8 cellular contexts compared by ENCODE assay signal in the genomic region with DNA sequence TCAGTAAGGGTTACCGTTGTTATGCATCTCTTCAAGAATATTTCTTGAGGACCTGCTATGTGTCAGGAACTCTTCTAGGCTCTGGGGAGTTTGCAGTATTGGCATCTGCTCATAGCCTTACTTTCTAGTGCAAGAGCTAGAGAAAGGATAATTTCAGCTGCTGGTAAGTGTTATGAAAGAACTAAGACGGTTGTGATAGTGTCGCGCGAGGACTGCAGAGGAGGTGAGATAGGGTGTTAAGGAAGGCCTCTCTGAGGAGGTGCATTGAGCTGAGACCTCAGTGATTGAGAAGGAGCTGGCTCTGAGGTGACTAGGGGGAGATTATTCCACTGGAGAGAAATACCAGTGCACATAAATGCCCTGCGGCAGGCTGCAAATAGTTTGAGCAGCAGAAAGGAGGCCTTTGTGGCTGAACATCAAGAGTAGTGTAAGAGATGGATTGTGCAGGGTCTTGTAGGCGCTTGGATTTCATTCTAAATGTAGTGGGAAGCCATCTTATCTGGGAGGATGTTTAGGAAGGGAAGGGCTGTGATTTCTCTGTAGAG. TPM values are rescaled to one million over a fixed set of nuclear protein-coding genes. Genes with fewer than 3 reads are reported as not detected.
DNase-seq lines count a peak whose midpoint lies in the region; ATAC-seq and TF ChIP-seq lines count a peak whose summit lies in the region.

No MANE protein-coding gene starts in this region.

- H3K36me3 ChIP-seq in urinary bladder (ENCODE audit: insufficient read depth) = no peaks in the 10 kb centered on the region

- 7 to 8% methylated on average over 7 of the region's 7 CpGs for WGBS in lower leg skin, 2 donors
- 11% methylated on average over 7 of the region's 7 CpGs for WGBS in urinary bladder

- DNase-seq in EL (peak; percentile 27), LHCN-M2 (ENCODE audit: low read depth) (peak; percentile 9), astrocyte of the cerebellum (ENCODE audit: low read depth) (no peak), lower leg skin (ENCODE audit: low spot score in 2 of 2) (peak in 1 of 2 donors; percentile 76), posterior vena cava (ENCODE audit: low spot score) (no peak)

- in situ Hi-C loops in astrocyte of the cerebellum (cut with HindIII; ENCODE audit: low sequenced_read_pairs) = no loop called here

- no peaks in the 10 kb centered on the region for H3K4me1 ChIP-seq in urinary bladder (ENCODE audit: insufficient read depth)

- H3K27ac ChIP-seq in urinary bladder (ENCODE audit: low read depth) = no peak overlapping the region

- H3K4me3 ChIP-seq in astrocyte of the cerebellum (ENCODE audit: low read depth, low read length) = peak overlapping the region; percentile 81
- peak overlapping the region; percentile 99 for H3K4me3 ChIP-seq in lower leg skin (ENCODE audit: low read depth, poor library complexity, severe bottlenecking)
- H3K4me3 ChIP-seq in urinary bladder (ENCODE audit: low read depth, low read length) = peak overlapping the region; percentile 89

- TF ChIP-seq POLR2A in lower leg skin (IDR thresholded peaks at IDR 0.05) = no peak

- ATAC-seq in HG02763 (IDR thresholded peaks at IDR 0.05; ENCODE audit: unreplicated experiment) = no peak
- ATAC-seq in HG03025 (IDR thresholded peaks at IDR 0.05; ENCODE audit: low FRiP score, unreplicated experiment) = no peak

- intact Hi-C loops in lower leg skin (cut with DNase I; ENCODE audit: low total_unique reads) = no loop called here
- intact Hi-C loops in posterior vena cava (cut with DNase I) = no loop called here

- no peak for TF ChIP-seq CTCF in astrocyte of the cerebellum (IDR thresholded peaks at IDR 0.05; ENCODE audit: low read depth, low read length, missing control alignments)
- no peak for TF ChIP-seq CTCF in lower leg skin (IDR thresholded peaks at IDR 0.05)

RNA-seq across cellular contexts. Expression of a gene that starts 0.8 kb away (rescaled TPM):
- total RNA-seq in LHCN-M2 (2014; rRNA removed) (19.9 and 23.5 TPM in 2 replicates), lower leg skin (10 to 100 TPM; 15.7 to 67.6 (median 21.0) TPM), urinary bladder (15.8 TPM), posterior vena cava (10 to 100 TPM in 1 of 2 donors, 1 to 10 TPM in 1; 9.8 to 19.8 TPM)
- 6.9 TPM for polyA plus RNA-seq in LHCN-M2 (2012)
- 12.2 TPM for polyA plus RNA-seq in urinary bladder

RNA-seq across cellular contexts. Expression of a gene that starts 18.4 kb away (rescaled TPM):
- total RNA-seq in LHCN-M2 (2014; rRNA removed) = 259 and 262 TPM in 2 replicates
- 139 TPM for polyA plus RNA-seq in LHCN-M2 (2012)
- total RNA-seq in lower leg skin = 100 to 1,000 TPM in 2 of 4 donors, 10 to 100 TPM in 2; 64.9 to 114 (median 96.5) TPM
- 315 TPM for total RNA-seq in urinary bladder
- polyA plus RNA-seq in urinary bladder = 147 TPM
- 100 to 1,000 TPM; 213 to 222 TPM for total RNA-seq in posterior vena cava

RNA-seq across cellular contexts. Expression of a gene that starts 30.8 kb away (rescaled TPM):
- total RNA-seq in LHCN-M2 (2014; rRNA removed) (145 and 163 TPM in 2 replicates), lower leg skin (100 to 1,000 TPM; 131 to 159 (median 146) TPM), urinary bladder (26.7 TPM), posterior vena cava (10 to 100 TPM; 36.7 to 37.4 TPM)
- polyA plus RNA-seq in LHCN-M2 (2012) = 38.0 TPM
- polyA plus RNA-seq in urinary bladder = 42.1 TPM

RNA-seq across cellular contexts. Expression of a gene that starts 30.9 kb away (rescaled TPM):
- total RNA-seq in LHCN-M2 (2014; rRNA removed) (40.0 and 46.2 TPM in 2 replicates), lower leg skin (10 to 100 TPM; 18.8 to 49.4 (median 22.2) TPM), urinary bladder (37.3 TPM), posterior vena cava (10 to 100 TPM; 20.9 TPM)
- 18.1 TPM for polyA plus RNA-seq in LHCN-M2 (2012)
- polyA plus RNA-seq in urinary bladder = 14.7 TPM

Comparison
In these comparisons a context has a peak if more than half of its experiments do, and no peak if none do; other contexts are left out.
1. DNase-seq: peak in EL (single experiment) and LHCN-M2 (single experiment); none in astrocyte of the cerebellum (single experiment) and posterior vena cava (single experiment).
2. Peak in every context shown above with its lines, with median percentiles within 50 percentile points of each other: H3K4me3 ChIP-seq.